9 cellular contexts compared by ENCODE assay signal in the genomic region with DNA sequence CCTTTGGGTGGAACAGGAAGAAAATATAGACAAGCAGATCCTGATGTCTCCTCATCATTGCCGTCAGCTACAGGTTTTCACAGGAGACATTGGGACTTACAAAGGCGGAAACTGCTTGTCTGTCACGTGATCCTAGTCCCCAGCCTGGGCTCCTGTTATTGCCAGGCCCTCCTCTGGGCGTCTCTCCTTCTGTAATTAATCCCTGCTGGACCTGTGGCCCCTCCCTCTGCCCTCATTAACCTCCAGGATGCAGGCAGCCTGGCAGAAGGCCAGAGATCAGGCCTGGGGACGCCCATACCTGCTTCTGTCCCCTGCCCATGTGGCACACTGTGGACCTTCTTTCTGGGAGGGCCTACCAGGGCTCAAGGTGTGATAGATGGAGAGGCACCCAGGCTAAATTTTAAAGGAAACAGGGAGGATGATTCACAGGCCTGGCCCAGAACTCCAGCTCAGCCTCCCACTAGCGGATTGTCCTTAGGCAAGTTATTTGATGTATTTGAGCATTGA. TPM values are rescaled to one million over a fixed set of nuclear protein-coding genes. Genes with fewer than 3 reads are reported as not detected.
DNase-seq lines count a peak whose midpoint lies in the region; ATAC-seq and TF ChIP-seq lines count a peak whose summit lies in the region.
"Had no signal": no experiment of that assay in that cellular context is flagged by ENCODE, and none has a peak within 500 bp of the region (broad histone marks: within the 10 kb centered on the region; RNA-seq: fewer than 3 reads in every experiment).

No MANE protein-coding gene starts in this region.

- peaks cover 36% of the 10 kb centered on the region for H3K4me1 Mint-ChIP-seq in neural progenitor cell

- H3K9me2 ChIP-seq in GM23248 (ENCODE audit: insufficient read depth) = no peaks in the 10 kb centered on the region

- H3K4me1 ChIP-seq in GM23248 (ENCODE audit: insufficient read depth) = peaks cover 37% of the 10 kb centered on the region
- H3K4me1 ChIP-seq in breast epithelium = peaks cover 0 to 9% of the 10 kb centered on the region in 2 donors
- peaks cover 12% of the 10 kb centered on the region for H3K4me1 ChIP-seq in neural progenitor cell
- H3K4me1 ChIP-seq in upper lobe of left lung = peaks cover 47 to 67% (median 57%) of the 10 kb centered on the region in 4 donors
- peaks cover 37% of the 10 kb centered on the region for H3K4me1 ChIP-seq in osteoblast (ENCODE audit: insufficient read depth, low read length)
- H3K4me1 ChIP-seq in gastroesophageal sphincter = peaks cover 0 to 50% (median 20%) of the 10 kb centered on the region in 3 donors

- 13 to 17% methylated on average over 6 of the region's 6 CpGs for WGBS in GM23248 (ENCODE audit: low coverage in 1 of 2, low lambda C conversion rate in 2 of 2, missing lambda C conversion rate in 2 of 2), 2 experiments
- WGBS in upper lobe of left lung, 2 donors = 67 to 71% methylated on average over 6 of the region's 6 CpGs
- 83 to 90% methylated on average over 5 of the region's 6 CpGs for WGBS in gastroesophageal sphincter (ENCODE audit: low coverage in 1 of 2), 2 donors

- TF ChIP-seq POLR2A in breast epithelium (IDR thresholded peaks at IDR 0.05) (no peak), upper lobe of left lung (IDR thresholded peaks at IDR 0.05) (no peak), gastroesophageal sphincter (IDR thresholded peaks at IDR 0.05) (no peak)

- no peak overlapping the region for H3K4me3 Mint-ChIP-seq in neural progenitor cell

- DNase-seq in GM23248 (peak; percentile 76), NCI-H2171 treated with DMSO at 0.1 percent for 48 hours (lab: John Stamatoyannopoulos, UW) (peak; percentile 79), breast epithelium (ENCODE audit: low spot score in 2 of 2) (peak in 1 of 2 donors; percentile 57), neural progenitor cell (ENCODE audit: low spot score) (peak; percentile 79), upper lobe of left lung (no peak), osteoblast (ENCODE audit: insufficient read length, low spot score, missing footprints) (no peak)

- ATAC-seq in upper lobe of left lung (ENCODE audit: low FRiP score in 2 of 2) (no peak), gastroesophageal sphincter (no peak), GM21737 (IDR thresholded peaks at IDR 0.05; ENCODE audit: unreplicated experiment) (no peak)

- peak overlapping the region; percentile 61 for H3K27ac ChIP-seq in GM23248
- H3K27ac ChIP-seq in breast epithelium = peak overlapping the region; percentile 78 to 99
- no peak overlapping the region for H3K27ac ChIP-seq in neural progenitor cell
- H3K27ac ChIP-seq in upper lobe of left lung = peak overlapping the region in 1 of 4 donors; percentile 46
- no peak overlapping the region for H3K27ac ChIP-seq in osteoblast (ENCODE audit: low read depth, low read length)
- H3K27ac ChIP-seq in gastroesophageal sphincter = no peak overlapping the region

- H4K20me1 ChIP-seq in GM23248 (ENCODE audit: insufficient read depth) (no peaks in the 10 kb centered on the region), neural progenitor cell (ENCODE audit: low read depth) (no peaks in the 10 kb centered on the region), osteoblast (ENCODE audit: insufficient read depth, low read length) (peaks cover 8% of the 10 kb centered on the region)

- H3K79me2 ChIP-seq in GM23248 (ENCODE audit: insufficient read depth) (peaks cover 17% of the 10 kb centered on the region), neural progenitor cell (ENCODE audit: low read depth) (no peaks in the 10 kb centered on the region), osteoblast (ENCODE audit: insufficient read depth, low read length) (peaks cover 19% of the 10 kb centered on the region)

- H3K27me3 ChIP-seq in GM23248 (replicated peaks; ENCODE audit: insufficient read depth) (no peaks in the 10 kb centered on the region), breast epithelium (no peaks in the 10 kb centered on the region), neural progenitor cell (no peaks in the 10 kb centered on the region), upper lobe of left lung (no peaks in the 10 kb centered on the region), osteoblast (ENCODE audit: insufficient read depth, low read length) (no peaks in the 10 kb centered on the region), gastroesophageal sphincter (no peaks in the 10 kb centered on the region)

- TF ChIP-seq EP300 in upper lobe of left lung (IDR thresholded peaks at IDR 0.05) (no peak), gastroesophageal sphincter (IDR thresholded peaks at IDR 0.05) (no peak)

- H3K36me3 ChIP-seq in GM23248 (ENCODE audit: low read depth) (no peaks in the 10 kb centered on the region), breast epithelium (no peaks in the 10 kb centered on the region), neural progenitor cell (no peaks in the 10 kb centered on the region), upper lobe of left lung (peaks cover 0 to 17% (median 8%) of the 10 kb centered on the region in 4 donors), osteoblast (ENCODE audit: insufficient read depth, low read length) (peaks cover 4% of the 10 kb centered on the region), gastroesophageal sphincter (peaks cover 0 to 9% of the 10 kb centered on the region in 2 donors)

- peaks cover 9% of the 10 kb centered on the region for H3K27me3 Mint-ChIP-seq in neural progenitor cell (ENCODE audit: insufficient read depth, low read depth)

- TF ChIP-seq CTCF in breast epithelium (IDR thresholded peaks at IDR 0.05) (no peak), neural progenitor cell (IDR thresholded peaks at IDR 0.05) (peak; percentile 10), upper lobe of left lung (IDR thresholded peaks at IDR 0.05) (no peak), osteoblast (IDR thresholded peaks at IDR 0.05; ENCODE audit: extremely low read depth, low read depth, low read length) (no peak), gastroesophageal sphincter (IDR thresholded peaks at IDR 0.05) (no peak)

- H3K4me3 ChIP-seq in GM23248 = no peak overlapping the region
- H3K4me3 ChIP-seq in breast epithelium = no peak overlapping the region
- no peak overlapping the region for H3K4me3 ChIP-seq in neural progenitor cell
- no peak overlapping the region for H3K4me3 ChIP-seq in upper lobe of left lung
- H3K4me3 ChIP-seq in osteoblast (ENCODE audit: insufficient read depth, low read length) = no peak overlapping the region
- no peak overlapping the region for H3K4me3 ChIP-seq in gastroesophageal sphincter

- intact Hi-C loops in breast epithelium (cut with DNase I; ENCODE audit: low total_unique reads) = no loop called here

- H3F3A ChIP-seq in GM23248 (ENCODE audit: insufficient read depth) (peaks cover 52% of the 10 kb centered on the region), neural progenitor cell (ENCODE audit: low read depth) (peaks cover 4% of the 10 kb centered on the region)

- no peaks in the 10 kb centered on the region for H3K9me3 ChIP-seq in GM23248 (ENCODE audit: low read depth)
- H3K9me3 ChIP-seq in breast epithelium = no peaks in the 10 kb centered on the region
- H3K9me3 ChIP-seq in neural progenitor cell (ENCODE audit: low read depth) = no peaks in the 10 kb centered on the region
- H3K9me3 ChIP-seq in upper lobe of left lung = no peaks in the 10 kb centered on the region
- no peaks in the 10 kb centered on the region for H3K9me3 ChIP-seq in osteoblast (ENCODE audit: low read depth, low read length)
- no peaks in the 10 kb centered on the region for H3K9me3 ChIP-seq in gastroesophageal sphincter

- H3K36me3 Mint-ChIP-seq in neural progenitor cell = no peaks in the 10 kb centered on the region

- H3K9me3 Mint-ChIP-seq in neural progenitor cell = peaks cover 5% of the 10 kb centered on the region

- H3K4me2 ChIP-seq in GM23248 (ENCODE audit: unreplicated experiment) (peak overlapping the region; percentile 8), neural progenitor cell (no peak overlapping the region), osteoblast (ENCODE audit: insufficient read depth, low read length) (no peak overlapping the region)

- H2AFZ ChIP-seq in GM23248 = peak overlapping the region; percentile 32
- peak overlapping the region; percentile 30 for H2AFZ ChIP-seq in neural progenitor cell (replicated peaks)
- H2AFZ ChIP-seq in osteoblast (ENCODE audit: low read length) = no peak overlapping the region

- in situ Hi-C loops in GM23248 (cut with MboI) = no loop called here

- H3K27ac Mint-ChIP-seq in neural progenitor cell = no peak overlapping the region

- H3K9ac ChIP-seq in GM23248 = peak overlapping the region; percentile 8; the same call in 1 of the 2 replicates
- no peak overlapping the region for H3K9ac ChIP-seq in neural progenitor cell

RNA-seq across cellular contexts. Expression of a gene that starts 2.4 kb away (rescaled TPM):
- total RNA-seq in GM23248 (2014; rRNA removed; shearing (Covaris generic)) = not detected in 2 replicates
- polyA plus RNA-seq in GM23248 (2016; fragmentation: Nextera tagmentation; extraction: Ambion mirVana) = 0.41 TPM in 1 of 2 replicates, not detected in the other
- not detected for total RNA-seq in breast epithelium
- not detected in 2 replicates for total RNA-seq in neural progenitor cell (ENCODE audit: low replicate concordance)
- total RNA-seq in upper lobe of left lung = not detected
- not detected in 2 replicates for total RNA-seq in osteoblast
- total RNA-seq in gastroesophageal sphincter = not detected
- total RNA-seq: lung microvascular endothelial cell had no signal

RNA-seq across cellular contexts. Expression of a gene that starts 2.6 kb away (rescaled TPM):
- total RNA-seq in GM23248 (2014; rRNA removed; shearing (Covaris generic)) = 550 and 683 TPM in 2 replicates
- 2,862 and 2,893 TPM in 2 replicates for polyA plus RNA-seq in GM23248 (2016; fragmentation: Nextera tagmentation; extraction: Ambion mirVana)
- 100 to 1,000 TPM; 351 to 861 (median 423) TPM for total RNA-seq in breast epithelium
- 0.34 TPM in 1 of 2 replicates, not detected in the other for total RNA-seq in neural progenitor cell (ENCODE audit: low replicate concordance)
- 1,000 to 10,000 TPM in 3 of 6 donors, 100 to 1,000 TPM in 3; 399 to 1,595 (median 925) TPM for total RNA-seq in upper lobe of left lung
- 1,187 and 1,317 TPM in 2 replicates for total RNA-seq in osteoblast
- 100 to 1,000 TPM; 595 to 840 (median 634) TPM for total RNA-seq in gastroesophageal sphincter

RNA-seq across cellular contexts. Expression of a gene that starts 7.2 kb away (rescaled TPM):
- total RNA-seq in GM23248 (2014; rRNA removed; shearing (Covaris generic)) = 236 and 249 TPM in 2 replicates
- 608 and 610 TPM in 2 replicates for polyA plus RNA-seq in GM23248 (2016; fragmentation: Nextera tagmentation; extraction: Ambion mirVana)
- total RNA-seq in breast epithelium (1,000 to 10,000 TPM in 1 of 3 donors, 100 to 1,000 TPM in 2; 177 to 1,015 (median 198) TPM), neural progenitor cell (ENCODE audit: low replicate concordance) (22.4 and 34.3 TPM in 2 replicates), upper lobe of left lung (100 to 1,000 TPM; 234 to 983 (median 633) TPM), osteoblast (21.5 and 63.0 TPM in 2 replicates), gastroesophageal sphincter (100 to 1,000 TPM; 135 to 345 (median 259) TPM)

RNA-seq across cellular contexts. Expression of a gene that starts 10.7 kb away (rescaled TPM):
- 2.2 and 3.8 TPM in 2 replicates for total RNA-seq in GM23248 (2014; rRNA removed; shearing (Covaris generic))
- polyA plus RNA-seq in GM23248 (2016; fragmentation: Nextera tagmentation; extraction: Ambion mirVana) = 7.5 and 8.0 TPM in 2 replicates
- total RNA-seq in breast epithelium (1 to 10 TPM in 2 of 3 donors, under 1 TPM in 1; 0.44 to 2.6 (median 2.2) TPM), neural progenitor cell (ENCODE audit: low replicate concordance) (not detected in 2 replicates), upper lobe of left lung (1 to 10 TPM in 5 of 6 donors, not detected in 1; 2.0 to 4.4 (median 2.1) TPM), osteoblast (4.4 and 7.6 TPM in 2 replicates), gastroesophageal sphincter (1 to 10 TPM in 2 of 4 donors, under 1 TPM in 1, not detected in 1; 0.69 to 6.0 (median 1.1) TPM)

RNA-seq across cellular contexts. Expression of a gene that starts 27.3 kb away (rescaled TPM):
- 1.7 and 9.0 TPM in 2 replicates for total RNA-seq in GM23248 (2014; rRNA removed; shearing (Covaris generic))
- polyA plus RNA-seq in GM23248 (2016; fragmentation: Nextera tagmentation; extraction: Ambion mirVana) = 8.6 and 11.8 TPM in 2 replicates
- total RNA-seq in breast epithelium (1 to 10 TPM in 1 of 3 donors, under 1 TPM in 1, not detected in 1; 0.33 to 5.4 TPM), neural progenitor cell (ENCODE audit: low replicate concordance) (not detected in 2 replicates), upper lobe of left lung (10 to 100 TPM in 2 of 6 donors, 1 to 10 TPM in 3, not detected in 1; 2.0 to 12.0 (median 7.9) TPM), osteoblast (1.8 and 2.1 TPM in 2 replicates), gastroesophageal sphincter (10 to 100 TPM in 2 of 4 donors, 1 to 10 TPM in 2; 2.7 to 73.3 (median 14.2) TPM)

Comparison
In these comparisons a context has a peak if more than half of its experiments do, and no peak if none do; other contexts are left out.
1. DNase-seq: peak in GM23248 (single experiment), NCI-H2171 treated with DMSO at 0.1 percent for 48 hours (single experiment) and neural progenitor cell (single experiment); none in upper lobe of left lung (0 of 2) and osteoblast (single experiment).
2. H3K27ac ChIP-seq: peak in GM23248 (single experiment) and breast epithelium (2 of 2); none in neural progenitor cell (single experiment), osteoblast (single experiment) and gastroesophageal sphincter (0 of 4).
3. RNA of a gene that starts 2.6 kb away (total RNA-seq): 1,187 to 1,317 TPM in osteoblast, 399 to 1,595 TPM in upper lobe of left lung, 550 to 683 TPM in GM23248, 595 to 840 TPM in gastroesophageal sphincter and 351 to 861 TPM in breast epithelium; 0.34 TPM in neural progenitor cell; every median in the first group is over 100 times any median in the second.